ENCODE assay signal across 15 cellular contexts in genomic region chr3:105801397-105801796, GRCh38.
A peak's percentile ranks its signal among the peaks of the same experiment; 100 is the strongest.
DNase-seq lines count a peak whose midpoint lies in the region; ATAC-seq, FAIRE-seq and TF ChIP-seq lines count a peak whose summit lies in the region.
"Had no signal": no experiment of that assay in that cellular context is flagged by ENCODE, and none has a peak within 500 bp of the region (broad histone marks: within the 10 kb centered on the region; RNA-seq: fewer than 3 reads in every experiment).

No MANE protein-coding gene starts in this region.

- POLR2A ChIA-PET in H1 (lab: Charles Lee; ENCODE audit: partially characterized antibody), result interaction anchor here (1.2 kb wide), 1 partner anchor 12 kb away, joined by 3 read pairs; no protein-coding TSS in a partner anchor
- POLR2A ChIA-PET in activated CD4-positive, alpha-beta T cell treated with anti-CD3 and anti-CD28 coated beads, Interleukin-2, amount 10 ng/mL, durations not matched to agents 7 days and 5 days (lab: Charles Lee), result no interaction called here

- H3K79me1 ChIP-seq in H1 (ENCODE audit: low read depth, low read length), result no peaks in the 10 kb centered on the region

- no peak for ATAC-seq in right cardiac atrium
- ATAC-seq in Right ventricle myocardium inferior, result no peak
- ATAC-seq in HG03565 (IDR thresholded peaks at IDR 0.05; ENCODE audit: unreplicated experiment), result peak; percentile 26
- no peak for ATAC-seq in GM21515 (IDR thresholded peaks at IDR 0.05; ENCODE audit: unreplicated experiment)
- ATAC-seq: body of pancreas, HCT116, SK-N-SH treated with all-trans-retinoic acid at 6 μM for 48 hours had no signal

- no peaks in the 10 kb centered on the region for H4K20me1 ChIP-seq in H1 (replicated peaks in 1 of 2; ENCODE audit: control insufficient read depth in 1 of 2, insufficient read depth in 2 of 2, low read length in 2 of 2)

- no peak overlapping the region for H4K8ac ChIP-seq in H1 (ENCODE audit: extremely low read depth, insufficient read depth, low read length)

- no peak for TF ChIP-seq CTCF in H1 (IDR thresholded peaks at IDR 0.05; ENCODE audit: control extremely low read depth in 1 of 3, insufficient read depth in 1 of 3, low read depth in 1 of 3, low read length in 3 of 3)

- H3K4me3 ChIP-seq in right cardiac atrium (ENCODE audit: low read length), result no peak overlapping the region
- no peak overlapping the region for H3K4me3 ChIP-seq in H1 (ENCODE audit: extremely low read depth in 1 of 4, insufficient read depth in 2 of 4, low read depth in 3 of 4, low read length in 4 of 4)
- H3K4me3 ChIP-seq: body of pancreas, smooth muscle cell had no signal

- H3K56ac ChIP-seq in H1 (replicated peaks; ENCODE audit: insufficient read length, low read depth, low read length), result no peak overlapping the region

- no peak overlapping the region for H2BK15ac ChIP-seq in H1 (ENCODE audit: low read length)

- H2AK5ac ChIP-seq in H1 (ENCODE audit: low read depth, low read length), result no peak overlapping the region

- H3K27me3 Mint-ChIP-seq in activated CD4-positive, alpha-beta T cell treated with anti-CD3 and anti-CD28 coated beads, Interleukin-2, amount 10 ng/mL, durations not matched to agents 7 days and 5 days, result no peaks in the 10 kb centered on the region

- H2AFZ ChIP-seq in H1 (ENCODE audit: low read length), result no peak overlapping the region

- DNase-seq in right cardiac atrium (no peak), Right ventricle myocardium inferior (ENCODE audit: missing footprints) (no peak), H1 (ENCODE audit: low read depth in 1 of 2, low spot score in 2 of 2) (no peak), T1000 (lab: John Stamatoyannopoulos, UW) (no peak)
- no peak for DNase-seq in NK-92 treated with Interleukin-12 subunit alpha and Interleukin-12 subunit beta, amount 100 ng/mL, for 24 hours (lab: John Stamatoyannopoulos, UW)
- DNase-seq in activated CD4-positive, alpha-beta T cell treated with anti-CD3 and anti-CD28 coated beads, Interleukin-2, amount 10 ng/mL, durations not matched to agents 7 days and 5 days, result no peak
- DNase-seq: activated CD4-positive, alpha-beta T cell treated with anti-CD3 and anti-CD28 coated beads, Interleukin-2, amount 50 U/mL, for 48 hours; body of pancreas; Kasumi-1; NCI-H2029 treated with DMSO at 0.1 percent for 48 hours had no signal

- no peak for FAIRE-seq in H1 (lab: Jason Lieb, UNC)

- H3K4me2 ChIP-seq in H1 (ENCODE audit: insufficient read depth in 1 of 2, low read depth in 2 of 2, low read length in 2 of 2), result no peak overlapping the region
- H3K4me2 ChIP-seq: smooth muscle cell had no signal

- 98% methylated on average over 2 of the region's 2 CpGs for WGBS in right cardiac atrium
- WGBS in H1 (ENCODE audit: extremely low coverage in 1 of 2, insufficient coverage in 1 of 2, insufficient read length in 1 of 2, insufficient replicate concordance in 2 of 2, low coverage in 1 of 2, low lambda C conversion rate in 2 of 2, missing lambda C conversion rate in 1 of 2), 2 experiments, result 73% methylated on average over 2 of the region's 2 CpGs; no CpG with 5 or more reads in 1 of the 2 experiments

- TF ChIP-seq POLR2A in H1 (IDR thresholded peaks at IDR 0.05; ENCODE audit: control extremely low read depth in 1 of 2, low read depth in 2 of 2, low read length in 2 of 2), result no peak

- H2BK5ac ChIP-seq in H1 (ENCODE audit: low read depth, low read length), result no peak overlapping the region

- H3K4me3 Mint-ChIP-seq in activated CD4-positive, alpha-beta T cell treated with anti-CD3 and anti-CD28 coated beads, Interleukin-2, amount 10 ng/mL, durations not matched to agents 7 days and 5 days, result no peak overlapping the region

- no peak for TF ChIP-seq RAD21 in H1 (IDR thresholded peaks at IDR 0.05 in 1 of 2, conservative IDR thresholded peaks at IDR 0.05 in 1 of 2; ENCODE audit: low read depth in 2 of 2, low read length in 2 of 2)

- no peak for TF ChIP-seq EP300 in H1 (IDR thresholded peaks at IDR 0.05; ENCODE audit: borderline replicate concordance in 1 of 2, low read depth in 2 of 2, low read length in 2 of 2)

- H3K23ac ChIP-seq in H1 (ENCODE audit: insufficient read length), result no peak overlapping the region

- no peak overlapping the region for H4K91ac ChIP-seq in H1 (replicated peaks; ENCODE audit: insufficient read length, low read length)

- H4K5ac ChIP-seq in H1 (ENCODE audit: insufficient read length, low read depth, low read length), result no peak overlapping the region

- no peak overlapping the region for H2BK120ac ChIP-seq in H1 (replicated peaks; ENCODE audit: low read depth, low read length)

- peaks cover 65% of the 10 kb centered on the region for H3K36me3 Mint-ChIP-seq in activated CD4-positive, alpha-beta T cell treated with anti-CD3 and anti-CD28 coated beads, Interleukin-2, amount 10 ng/mL, durations not matched to agents 7 days and 5 days (ENCODE audit: low read depth)

- no peak overlapping the region for H2BK20ac ChIP-seq in H1 (ENCODE audit: low read length)

- no peak overlapping the region for H3K27ac Mint-ChIP-seq in activated CD4-positive, alpha-beta T cell treated with anti-CD3 and anti-CD28 coated beads, Interleukin-2, amount 10 ng/mL, durations not matched to agents 7 days and 5 days

- H3K9ac ChIP-seq in H1 (replicated peaks in 1 of 4; ENCODE audit: extremely low read depth in 1 of 4, low read depth in 3 of 4, low read length in 3 of 4), result no peak overlapping the region

- peaks cover 0 to 16% of the 10 kb centered on the region in 2 experiments; a peak in 3 of 4 replicates for H3K79me2 ChIP-seq in H1 (ENCODE audit: control insufficient read depth in 1 of 2, insufficient read depth in 2 of 2, low read length in 2 of 2)

- no peak overlapping the region for H3K18ac ChIP-seq in H1 (ENCODE audit: extremely low read depth, low read length)

- CTCF ChIA-PET in H1 (lab: Charles Lee; ENCODE audit: partially characterized antibody), result interaction anchor here (0.6 kb wide), 1 partner anchor 807 kb away, joined by 4 read pairs; no protein-coding TSS in a partner anchor
- CTCF ChIA-PET in activated CD4-positive, alpha-beta T cell treated with anti-CD3 and anti-CD28 coated beads, Interleukin-2, amount 10 ng/mL, durations not matched to agents 7 days and 5 days (lab: Charles Lee), result interaction anchor here (1.0 to 1.2 kb wide), 2 partner anchors 22 to 94 kb away, joined by 3 read pairs; no protein-coding TSS in a partner anchor

- peak overlapping the region; percentile 52 for H3K27ac ChIP-seq in right cardiac atrium (ENCODE audit: low read length)
- H3K27ac ChIP-seq in H1 (ENCODE audit: low read depth, low read length), result no peak overlapping the region
- H3K27ac ChIP-seq: body of pancreas had no signal

- H3K4ac ChIP-seq in H1 (replicated peaks; ENCODE audit: insufficient read length, low read depth, low read length), result no peak overlapping the region

- H3K27me3 ChIP-seq in right cardiac atrium (ENCODE audit: control insufficient read depth, insufficient read depth) (no peaks in the 10 kb centered on the region), H1 (replicated peaks in 1 of 4; ENCODE audit: control insufficient read depth in 3 of 4, extremely low read depth in 1 of 4, insufficient read depth in 3 of 4, low read length in 3 of 4) (no peaks in the 10 kb centered on the region)
- H3K27me3 ChIP-seq: body of pancreas had no signal

- H3K23me2 ChIP-seq in H1 (ENCODE audit: low read depth, low read length), result no peaks in the 10 kb centered on the region

- H3K4me1 ChIP-seq in right cardiac atrium (ENCODE audit: control insufficient read depth, insufficient read depth, low read length) (peaks cover 11% of the 10 kb centered on the region), H1 (replicated peaks in 1 of 4; ENCODE audit: control insufficient read depth in 3 of 4, insufficient read depth in 4 of 4, low read length in 3 of 4) (peaks cover 2 to 16% (median 11%) of the 10 kb centered on the region in 4 experiments; a peak in 6 of 7 replicates)

- H3K9me3 Mint-ChIP-seq in activated CD4-positive, alpha-beta T cell treated with anti-CD3 and anti-CD28 coated beads, Interleukin-2, amount 10 ng/mL, durations not matched to agents 7 days and 5 days, result peaks cover 13% of the 10 kb centered on the region

- H2BK12ac ChIP-seq in H1 (ENCODE audit: low read depth, low read length), result 0 out of 2 replicates have a peak overlapping the region, but pooled peaks have one; percentile 12

- H3K4me1 Mint-ChIP-seq in activated CD4-positive, alpha-beta T cell treated with anti-CD3 and anti-CD28 coated beads, Interleukin-2, amount 10 ng/mL, durations not matched to agents 7 days and 5 days, result peaks cover 67% of the 10 kb centered on the region

- H3K9me3 ChIP-seq in right cardiac atrium (ENCODE audit: control insufficient read depth, low read length) (no peaks in the 10 kb centered on the region), H1 (ENCODE audit: insufficient read depth in 2 of 2, low read depth in 1 of 2, low read length in 1 of 2) (no peaks in the 10 kb centered on the region)
- H3K9me3 ChIP-seq: body of pancreas had no signal

- no peaks in the 10 kb centered on the region for H3K36me3 ChIP-seq in H1 (ENCODE audit: control insufficient read depth in 2 of 4, insufficient read depth in 4 of 4, low read length in 3 of 4)

- intact Hi-C loops in right cardiac atrium (cut with DNase I), result no loop called here
- intact Hi-C loops in Right ventricle myocardium inferior (cut with DNase I), result no loop called here

- H3K14ac ChIP-seq in H1 (ENCODE audit: insufficient read length), result no peak overlapping the region

TF ChIP-seq in H1, 55 proteins besides CTCF, POLR2A, EP300 and RAD21 (continues in another document):
- TF ChIP-seq ATF2 (IDR thresholded peaks at IDR 0.05; ENCODE audit: low read length) (no peak), CREB1 (IDR thresholded peaks at IDR 0.05) (no peak), CHD2 (IDR thresholded peaks at IDR 0.05; ENCODE audit: low read length) (no peak), TBP (IDR thresholded peaks at IDR 0.05; ENCODE audit: low read depth, low read length) (no peak), TEAD4 (IDR thresholded peaks at IDR 0.05; ENCODE audit: low read depth, low read length) (no peak), GTF2F1 (IDR thresholded peaks at IDR 0.05; ENCODE audit: borderline replicate concordance, low read depth, low read length) (no peak), YY1 (IDR thresholded peaks at IDR 0.05; ENCODE audit: low read depth, low read length) (no peak), BCL11A (IDR thresholded peaks at IDR 0.05; ENCODE audit: low read depth in 2 of 2, low read length in 2 of 2) (no peak), CBX5 (IDR thresholded peaks at IDR 0.05; ENCODE audit: low read depth, low read length) (no peak), BACH1 (IDR thresholded peaks at IDR 0.05; ENCODE audit: low read length) (no peak)
